Comparison of ENCODE assay signal across 10 cellular contexts in genomic region chr10:92567952-92568600, GRCh38. TPM values are rescaled to one million over a fixed set of nuclear protein-coding genes. Genes with fewer than 3 reads are reported as not detected.
DNase-seq lines count a peak whose midpoint lies in the region; FAIRE-seq and TF ChIP-seq lines count a peak whose summit lies in the region.
"Had no signal": no experiment of that assay in that cellular context is flagged by ENCODE, and none has a peak within 500 bp of the region (broad histone marks: within the 10 kb centered on the region; RNA-seq: fewer than 3 reads in every experiment).

No MANE protein-coding gene starts in this region.

- H3K36me3 ChIP-seq in H7 (replicated peaks; ENCODE audit: control insufficient read depth, insufficient read depth, low read length), result peaks cover 3% of the 10 kb centered on the region

- peak; percentile 63 for FAIRE-seq in GM12892 (lab: Jason Lieb, UNC)
- FAIRE-seq in RCC 7860 (lab: Jason Lieb, UNC), result peak; percentile 81

- no peak for TF ChIP-seq POLR2A in GM12892 (IDR thresholded peaks at IDR 0.05; ENCODE audit: low read depth, low read length)

- CTCF ChIA-PET in HEK293T (lab: Yijun Ruan, JAX), result no interaction called here

- POLR2A ChIA-PET in HEK293T (lab: Yijun Ruan, JAX), result interaction anchor here (1.6 kb wide), 1 partner anchor 23 kb away, joined by 6 read pairs; no protein-coding TSS in a partner anchor

- H3K4me3 ChIP-seq in H7 (ENCODE audit: insufficient read depth, low read depth, low read length), result no peak overlapping the region
- H3K4me3 ChIP-seq: skin epidermis had no signal

- no peak for DNase-seq in GM12892 (ENCODE audit: insufficient read length)
- peak; percentile 19 for DNase-seq in H7
- peak; percentile 44 for DNase-seq in RCC 7860 (ENCODE audit: low spot score)
- DNase-seq in iris pigment epithelial cell (ENCODE audit: low read depth), result peak; percentile 78
- DNase-seq in HT-29 (ENCODE audit: low spot score), result no peak
- no peak for DNase-seq in SK-N-DZ (ENCODE audit: low spot score)
- no peak for DNase-seq in GF-D8 (lab: John Stamatoyannopoulos, UW)
- no peak for DNase-seq in HEK293T (ENCODE audit: extremely low spot score)
- DNase-seq: NCI-H2081 had no signal

- H3K27me3 ChIP-seq in H7 (ENCODE audit: control insufficient read depth, insufficient read depth, low read length), result no peaks in the 10 kb centered on the region

TF ChIP-seq in HEK293T, 16 proteins besides CTCF, POLR2A, EP300 and RAD21:
- TF ChIP-seq ZNF384 (IDR thresholded peaks at IDR 0.05) (no peak), PKNOX1 (IDR thresholded peaks at IDR 0.05) (no peak), TARDBP (IDR thresholded peaks at IDR 0.05) (no peak), L3MBTL2 (conservative IDR thresholded peaks at IDR 0.05) (no peak), HDGF (IDR thresholded peaks at IDR 0.05; ENCODE audit: borderline replicate concordance) (no peak), SUZ12 (IDR thresholded peaks at IDR 0.05) (no peak), FOXA1 (IDR thresholded peaks at IDR 0.05) (no peak), CTBP1 (IDR thresholded peaks at IDR 0.05; ENCODE audit: borderline replicate concordance) (no peak), BHLHE40 (IDR thresholded peaks at IDR 0.05; ENCODE audit: borderline replicate concordance) (no peak), SP1 (IDR thresholded peaks at IDR 0.05) (no peak), FOXM1 (IDR thresholded peaks at IDR 0.05; ENCODE audit: borderline replicate concordance) (no peak), ELF4 (IDR thresholded peaks at IDR 0.05) (no peak), LEF1 (IDR thresholded peaks at IDR 0.05; ENCODE audit: borderline replicate concordance) (no peak), NFRKB (IDR thresholded peaks at IDR 0.05) (no peak), FOXK2 (IDR thresholded peaks at IDR 0.05) (no peak), ARNT (IDR thresholded peaks at IDR 0.05) (no peak)

RNA-seq across cellular contexts. Expression of gene IDE, which starts 5.8 kb away (rescaled TPM):
- polyA plus RNA-seq in GM12892 (2012; ENCODE audit: missing spikeins), result 15.8 TPM
- 39.8 and 47.3 TPM in 2 replicates for total RNA-seq in H7 (2014; rRNA removed; shearing (Covaris generic))
- total RNA-seq in HT-29 (2014; rRNA removed; shearing (Covaris generic)), result 16.1 and 21.1 TPM in 2 replicates
- polyA plus RNA-seq in SK-N-DZ (2014; cell fraction: cytosol; rRNA removed), result 14.9 and 15.4 TPM in 2 replicates
- polyA plus RNA-seq in SK-N-DZ (2014; cell fraction: nucleus; rRNA removed), result 19.8 and 33.3 TPM in 2 replicates

RNA-seq across cellular contexts. Expression of gene KIF11, which starts 24.9 kb away (rescaled TPM):
- polyA plus RNA-seq in GM12892 (2012; ENCODE audit: missing spikeins), result 25.8 TPM
- 44.2 and 59.1 TPM in 2 replicates for total RNA-seq in H7 (2014; rRNA removed; shearing (Covaris generic))
- total RNA-seq in HT-29 (2014; rRNA removed; shearing (Covaris generic)), result 13.2 and 14.1 TPM in 2 replicates
- 61.0 and 65.7 TPM in 2 replicates for polyA plus RNA-seq in SK-N-DZ (2014; cell fraction: cytosol; rRNA removed)
- polyA plus RNA-seq in SK-N-DZ (2014; cell fraction: nucleus; rRNA removed), result 26.1 and 30.0 TPM in 2 replicates

Comparison
In these comparisons a context has a peak if more than half of its experiments do, and no peak if none do; other contexts are left out.
1. DNase-seq: peak in H7 (single experiment), RCC 7860 (single experiment) and iris pigment epithelial cell (single experiment); none in GM12892 (single experiment), HT-29 (single experiment), SK-N-DZ (single experiment), GF-D8 (single experiment) and HEK293T (single experiment).